ENCODE assay signal across 8 cellular contexts in the genomic region with DNA sequence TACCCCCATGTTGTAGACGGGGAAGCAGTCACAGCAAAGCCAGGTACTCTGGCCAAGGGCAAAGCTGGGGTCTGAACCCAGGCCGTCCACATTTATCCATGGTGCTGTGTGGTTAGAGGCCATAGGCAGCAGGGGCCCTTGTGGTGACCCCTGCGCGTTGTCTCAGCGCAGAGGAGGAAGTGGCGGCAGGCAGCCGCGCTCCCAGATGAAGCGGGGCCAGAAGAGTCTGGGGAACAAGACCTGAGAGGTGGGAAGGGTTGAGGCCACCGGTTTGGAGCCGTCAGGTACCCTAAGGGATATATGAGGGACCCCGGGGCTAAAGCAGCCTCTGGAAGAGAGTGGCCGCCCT. TPM values are rescaled to one million over a fixed set of nuclear protein-coding genes. Genes with fewer than 3 reads are reported as not detected.
DNase-seq lines count a peak whose midpoint lies in the region; ATAC-seq, FAIRE-seq and TF ChIP-seq lines count a peak whose summit lies in the region.

No MANE protein-coding gene starts in this region.

- POLR2A ChIA-PET in AG04449 (lab: Yijun Ruan, JAX) (no interaction called here), HepG2 (lab: Yijun Ruan, JAX) (interaction anchor here (1.0 to 1.4 kb wide), 2 partner anchors 32 to 87 kb away, joined by 3 read pairs; partner anchors contain the start of genes ZNF24 and ZSCAN30)

- H4K20me1 ChIP-seq in HepG2 (ENCODE audit: insufficient read depth, low read length): no peaks in the 10 kb centered on the region

- BruUV-seq in HepG2 (replicated peaks; lab: Mats Ljungman, UMichigan): no TSS peak

- in situ Hi-C loops in HepG2 (cut with HindIII; ENCODE audit: extremely low pct_ligation_motif_present, low pct_unique_long_range_greater_than_20kb): loop anchor here (25.0 kb wide), 1 partner anchor 586 kb away; the partner anchor contains the start of gene RMP24

- no peak overlapping the region for H3K27ac ChIP-seq in HepG2 (ENCODE audit: extremely low read length, insufficient read depth, low read length)
- peak overlapping the region in 2 of 3 donors; percentile 44 to 68 for H3K27ac ChIP-seq in thyroid gland

- FAIRE-seq in bronchial epithelial cell (lab: Jason Lieb, UNC) (no peak), HepG2 (lab: Jason Lieb, UNC) (no peak)

- peak overlapping the region; percentile 54 for H3K9ac ChIP-seq in HepG2 (ENCODE audit: insufficient read depth, low read depth, low read length)

- CTCF ChIA-PET in AG04449 (lab: Yijun Ruan, JAX): interaction anchor here (5.9 kb wide), 1 partner anchor 8 kb away, joined by 45 read pairs; no protein-coding TSS in a partner anchor
- CTCF ChIA-PET in HepG2 (lab: Yijun Ruan, JAX; ENCODE audit: low intra/inter-chr PET ratio, low total read pairs): no interaction called here

- intact Hi-C loops in HepG2 (cut with micrococcal nuclease; ENCODE audit: unreplicated experiment): no loop called here
- intact Hi-C loops in thyroid gland (cut with DNase I): no loop called here

- H3K79me2 ChIP-seq in HepG2 (ENCODE audit: insufficient read depth, low read length): no peaks in the 10 kb centered on the region

- no peaks in the 10 kb centered on the region for H3K9me3 ChIP-seq in HepG2 (ENCODE audit: low read length)
- no peaks in the 10 kb centered on the region for H3K9me3 ChIP-seq in thyroid gland

- DNase-seq in AG04449 (ENCODE audit: low read depth, low spot score) (no peak), OCI-M1 (lab: John Stamatoyannopoulos, UW) (peak; percentile 33), bronchial epithelial cell (ENCODE audit: low read depth) (no peak), HepG2 (ENCODE audit: low spot score) (no peak), thyroid gland (peak; percentile 11 to 17), NCI-H82 (lab: John Stamatoyannopoulos, UW) (no peak)

- H3K4me3 ChIP-seq in AG04449 (ENCODE audit: low read depth, low read length): peak overlapping the region; percentile 69
- H3K4me3 ChIP-seq in bronchial epithelial cell (ENCODE audit: low read depth, low read length): peak overlapping the region; percentile 76
- peak overlapping the region; percentile 75 to 83 (median 76) for H3K4me3 ChIP-seq in HepG2 (replicated peaks in 1 of 3; ENCODE audit: insufficient read depth in 1 of 3, low read depth in 2 of 3, low read length in 3 of 3)
- peak overlapping the region in 2 of 3 donors; percentile 92 for H3K4me3 ChIP-seq in thyroid gland (replicated peaks in 1 of 3)

- TF ChIP-seq RAD21 in HepG2 (CRISPR knock-in tag; IDR thresholded peaks at IDR 0.05): no peak

- H2AFZ ChIP-seq in HepG2 (ENCODE audit: low read length): no peak overlapping the region

- H3K36me3 ChIP-seq in bronchial epithelial cell (ENCODE audit: control insufficient read depth, insufficient read depth, low read length): no peaks in the 10 kb centered on the region
- no peaks in the 10 kb centered on the region for H3K36me3 ChIP-seq in HepG2 (replicated peaks in 1 of 2; ENCODE audit: control insufficient read depth in 1 of 2, insufficient read depth in 2 of 2, low read length in 2 of 2)
- H3K36me3 ChIP-seq in thyroid gland: no peaks in the 10 kb centered on the region

- TF ChIP-seq CTCF in AG04449 (IDR thresholded peaks at IDR 0.05; ENCODE audit: insufficient read depth, low read length, missing control alignments) (no peak), bronchial epithelial cell (IDR thresholded peaks at IDR 0.05; ENCODE audit: insufficient read depth, low read length, severe bottlenecking) (no peak), HepG2 (CRISPR knock-in tag; IDR thresholded peaks at IDR 0.05) (0 out of 2 replicates have a peak, but pooled peaks have one; percentile 11), thyroid gland (IDR thresholded peaks at IDR 0.05) (no peak)

- TF ChIP-seq EP300 in HepG2 (IDR thresholded peaks at IDR 0.05; ENCODE audit: low read depth in 2 of 2, low read length in 2 of 2) (no peak), HepG2 (CRISPR knock-in tag; IDR thresholded peaks at IDR 0.05; ENCODE audit: borderline replicate concordance) (no peak)

- H3K27me3 ChIP-seq in bronchial epithelial cell (ENCODE audit: control insufficient read depth, insufficient read depth, low read length): no peaks in the 10 kb centered on the region
- no peaks in the 10 kb centered on the region; a peak in 1 of 5 replicates for H3K27me3 ChIP-seq in HepG2 (ENCODE audit: control insufficient read depth in 1 of 2, insufficient read depth in 2 of 2, low read length in 2 of 2)
- H3K27me3 ChIP-seq in thyroid gland: no peaks in the 10 kb centered on the region

- ATAC-seq in GM18868 (IDR thresholded peaks at IDR 0.05; ENCODE audit: unreplicated experiment) (peak; percentile 46), HG03025 (IDR thresholded peaks at IDR 0.05; ENCODE audit: low FRiP score, unreplicated experiment) (peak; percentile 44), HepG2 (peak; percentile 88)

- peak overlapping the region; percentile 71 for H3K4me2 ChIP-seq in HepG2 (ENCODE audit: low read depth, low read length)

- H3K4me1 ChIP-seq in HepG2 (ENCODE audit: insufficient read depth, low read length): peaks cover 6% of the 10 kb centered on the region; the same call in 1 of the 2 replicates
- H3K4me1 ChIP-seq in thyroid gland: peaks cover 0 to 4% of the 10 kb centered on the region in 2 donors

- TF ChIP-seq POLR2A in HepG2 (IDR thresholded peaks at IDR 0.05; ENCODE audit: insufficient read depth in 1 of 2, low read depth in 2 of 2, low read length in 2 of 2) (no peak), thyroid gland (IDR thresholded peaks at IDR 0.05) (no peak)

- WGBS in HepG2 (ENCODE audit: low lambda C conversion rate): 50% methylated on average over 11 of the region's 13 CpGs
- WGBS in thyroid gland, 2 donors: 14 to 17% methylated on average over 12 to 13 of the region's 13 CpGs

TF ChIP-seq in HepG2, 621 proteins besides CTCF, POLR2A, EP300 and RAD21 (continues in another document):
- no peak for TF ChIP-seq ETV5 (CRISPR knock-in tag; IDR thresholded peaks at IDR 0.05; ENCODE audit: borderline replicate concordance)
- TF ChIP-seq KDM5A (IDR thresholded peaks at IDR 0.05; ENCODE audit: borderline replicate concordance, low read length): no peak
- TF ChIP-seq GTF2F1 (IDR thresholded peaks at IDR 0.05; ENCODE audit: low read length): no peak
- TF ChIP-seq BHLHE40 (IDR thresholded peaks at IDR 0.05; ENCODE audit: low read length): no peak
- TF ChIP-seq FOXP1 (IDR thresholded peaks at IDR 0.05): no peak
- no peak for TF ChIP-seq FOXP1 (CRISPR knock-in tag; IDR thresholded peaks at IDR 0.05)

RNA-seq across cellular contexts. Expression of gene ZNF396, which starts 0.8 kb away (rescaled TPM):
- total RNA-seq in bronchial epithelial cell (0.79 and 2.6 TPM in 2 replicates), HepG2 (2016; rRNA removed; fragmentation: Illumina TruSeq; extraction: Trizol) (0.75 and 1.6 TPM in 2 replicates), thyroid gland (10 to 100 TPM in 1 of 4 donors, 1 to 10 TPM in 3; 5.3 to 14.2 (median 9.1) TPM)
- 0.18 and 0.40 TPM in 2 replicates for total RNA-seq in HepG2 (2016; cell fraction: cytosol; rRNA removed; fragmentation: Illumina TruSeq; extraction: Trizol; ENCODE audit: low read depth)
- 1.2 TPM in 2 replicates for total RNA-seq in HepG2 (2016; cell fraction: insoluble cytoplasmic fraction; rRNA removed; fragmentation: Illumina TruSeq; extraction: Trizol)
- total RNA-seq in HepG2 (2016; cell fraction: membrane; rRNA removed; fragmentation: Illumina TruSeq; extraction: Trizol): 0.69 and 0.93 TPM in 2 replicates
- 0.78 and 1.1 TPM in 2 replicates for total RNA-seq in HepG2 (2016; cell fraction: nucleus; rRNA removed; fragmentation: Illumina TruSeq; extraction: Trizol)
- 0.25 and 0.47 TPM in 2 replicates for polyA plus RNA-seq in HepG2 (2011; rRNA removed)
- polyA plus RNA-seq in HepG2 (2011; cell fraction: cytosol; rRNA removed): 0.17 and 0.27 TPM in 2 replicates
- 0.31 and 0.80 TPM in 2 replicates for polyA plus RNA-seq in HepG2 (2011; cell fraction: nucleus; rRNA removed)
- polyA plus RNA-seq in HepG2 (2012): 0.39 and 0.67 TPM in 2 replicates
- polyA plus RNA-seq in HepG2 (2016; cell fraction: cytosol; fragmentation: Illumina TruSeq; extraction: Trizol; ENCODE audit: low read depth): 0.05 and 0.12 TPM in 2 replicates
- polyA plus RNA-seq in HepG2 (2016; cell fraction: insoluble cytoplasmic fraction; fragmentation: Illumina TruSeq; extraction: Trizol; ENCODE audit: low read depth): 1.0 and 1.3 TPM in 2 replicates
- polyA plus RNA-seq in HepG2 (2016; cell fraction: membrane; fragmentation: Illumina TruSeq; extraction: Trizol; ENCODE audit: low read depth): 0.16 and 0.18 TPM in 2 replicates
- polyA plus RNA-seq in HepG2 (2016; cell fraction: nucleus; fragmentation: Illumina TruSeq; extraction: Trizol; ENCODE audit: insufficient read depth, low read depth): 1.2 and 2.7 TPM in 2 replicates
- polyA minus RNA-seq in HepG2 (2011; rRNA and poly(A)+ RNA removed; ENCODE audit: low replicate concordance): 0.54 TPM in 1 of 2 replicates, not detected in the other
- polyA minus RNA-seq in HepG2 (2011; cell fraction: cytosol; rRNA and poly(A)+ RNA removed): 0.20 TPM in 1 of 2 replicates, not detected in the other
- polyA minus RNA-seq in HepG2 (2011; cell fraction: nucleus; rRNA and poly(A)+ RNA removed): 1.0 and 1.7 TPM in 2 replicates

RNA-seq across cellular contexts. Expression of gene ZNF24, which starts 32.1 kb away (rescaled TPM):
- total RNA-seq in bronchial epithelial cell: 28.5 and 32.9 TPM in 2 replicates
- 41.1 and 79.4 TPM in 2 replicates for total RNA-seq in HepG2 (2016; rRNA removed; fragmentation: Illumina TruSeq; extraction: Trizol)
- total RNA-seq in HepG2 (2016; cell fraction: cytosol; rRNA removed; fragmentation: Illumina TruSeq; extraction: Trizol; ENCODE audit: low read depth): 3.0 and 3.5 TPM in 2 replicates
- 42.2 and 74.3 TPM in 2 replicates for total RNA-seq in HepG2 (2016; cell fraction: insoluble cytoplasmic fraction; rRNA removed; fragmentation: Illumina TruSeq; extraction: Trizol)
- total RNA-seq in HepG2 (2016; cell fraction: membrane; rRNA removed; fragmentation: Illumina TruSeq; extraction: Trizol): 14.5 and 17.5 TPM in 2 replicates
- 38.9 and 40.1 TPM in 2 replicates for total RNA-seq in HepG2 (2016; cell fraction: nucleus; rRNA removed; fragmentation: Illumina TruSeq; extraction: Trizol)
- polyA plus RNA-seq in HepG2 (2011; rRNA removed): 15.3 and 19.5 TPM in 2 replicates
- 6.8 and 11.2 TPM in 2 replicates for polyA plus RNA-seq in HepG2 (2011; cell fraction: cytosol; rRNA removed)
- polyA plus RNA-seq in HepG2 (2011; cell fraction: nucleus; rRNA removed): 16.1 and 19.5 TPM in 2 replicates
- 20.6 and 22.9 TPM in 2 replicates for polyA plus RNA-seq in HepG2 (2012)
- 1.2 and 1.3 TPM in 2 replicates for polyA plus RNA-seq in HepG2 (2016; cell fraction: cytosol; fragmentation: Illumina TruSeq; extraction: Trizol; ENCODE audit: low read depth)
- 47.3 and 52.5 TPM in 2 replicates for polyA plus RNA-seq in HepG2 (2016; cell fraction: insoluble cytoplasmic fraction; fragmentation: Illumina TruSeq; extraction: Trizol; ENCODE audit: low read depth)
- 4.5 and 5.5 TPM in 2 replicates for polyA plus RNA-seq in HepG2 (2016; cell fraction: membrane; fragmentation: Illumina TruSeq; extraction: Trizol; ENCODE audit: low read depth)
- polyA plus RNA-seq in HepG2 (2016; cell fraction: nucleus; fragmentation: Illumina TruSeq; extraction: Trizol; ENCODE audit: insufficient read depth, low read depth): 35.4 and 37.7 TPM in 2 replicates
- polyA minus RNA-seq in HepG2 (2011; rRNA and poly(A)+ RNA removed; ENCODE audit: low replicate concordance): 21.1 and 37.0 TPM in 2 replicates
- 18.9 and 21.4 TPM in 2 replicates for polyA minus RNA-seq in HepG2 (2011; cell fraction: cytosol; rRNA and poly(A)+ RNA removed)
- polyA minus RNA-seq in HepG2 (2011; cell fraction: nucleus; rRNA and poly(A)+ RNA removed): 58.4 and 65.5 TPM in 2 replicates
- 10 to 100 TPM; 54.9 to 76.2 (median 58.1) TPM for total RNA-seq in thyroid gland

Comparison
In these comparisons a context has a peak if more than half of its experiments do, and no peak if none do; other contexts are left out.
1. DNase-seq: peak in OCI-M1 (single experiment) and thyroid gland (2 of 2); none in AG04449 (single experiment), bronchial epithelial cell (single experiment), HepG2 (single experiment) and NCI-H82 (single experiment).
2. Peak in every context shown above with its lines, with median percentiles within 50 percentile points of each other: H3K4me3 ChIP-seq and ATAC-seq.